1 cellular context compared by ENCODE assay signal in the genomic region with DNA sequence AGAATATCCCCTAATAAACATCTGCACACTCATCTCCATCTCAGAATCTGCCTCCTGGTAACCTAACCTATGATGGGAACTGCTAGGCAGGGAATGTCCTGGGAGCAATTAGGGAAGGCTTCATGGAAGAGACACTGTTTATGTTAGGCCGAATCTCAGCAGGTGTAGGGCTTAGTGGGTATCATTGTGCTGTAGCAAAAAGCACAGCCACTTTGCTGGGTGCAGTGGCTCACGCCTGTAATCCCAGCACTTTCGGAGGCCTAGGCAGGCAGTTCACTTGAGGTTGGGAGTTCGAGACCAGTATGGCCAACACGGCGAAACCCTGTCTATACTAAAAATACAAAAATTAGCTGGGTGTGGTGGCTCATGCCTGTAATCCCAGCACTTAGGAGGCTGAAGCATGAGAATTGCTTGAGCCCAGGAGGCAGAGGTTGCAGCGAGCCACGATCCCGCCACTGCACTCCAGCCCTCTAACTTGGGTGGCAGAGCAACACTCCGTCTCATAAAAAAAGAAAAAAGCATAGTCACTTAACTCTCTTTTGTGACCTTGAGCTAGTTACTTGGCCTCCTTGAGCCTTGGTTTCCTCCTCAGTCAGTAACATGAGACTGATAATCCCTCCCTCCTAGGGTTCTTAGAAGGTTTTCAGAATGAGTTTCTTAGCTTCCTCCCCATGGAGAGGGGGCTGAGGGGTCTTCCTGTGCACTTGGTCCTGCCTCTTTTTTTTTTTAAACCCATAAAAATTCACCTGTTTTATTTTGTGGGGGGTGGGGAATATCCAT.
TF ChIP-seq lines count a peak whose summit lies in the region.

No MANE protein-coding gene starts in this region.

TF ChIP-seq in HepG2, 621 proteins besides CTCF, POLR2A, EP300 and RAD21 (continued from another document and continues in another):
- TF ChIP-seq PRDM4 (CRISPR knock-in tag; IDR thresholded peaks at IDR 0.05; ENCODE audit: borderline replicate concordance) = no peak
- TF ChIP-seq ZNF792 (CRISPR knock-in tag; IDR thresholded peaks at IDR 0.05) = no peak
- TF ChIP-seq KLF16 (CRISPR knock-in tag; IDR thresholded peaks at IDR 0.05) = no peak
- TF ChIP-seq ZNF562 (CRISPR knock-in tag; IDR thresholded peaks at IDR 0.05; ENCODE audit: borderline replicate concordance) = no peak
- no peak for TF ChIP-seq YEATS4 (CRISPR knock-in tag; IDR thresholded peaks at IDR 0.05; ENCODE audit: borderline replicate concordance)
- TF ChIP-seq, protein P1, sequence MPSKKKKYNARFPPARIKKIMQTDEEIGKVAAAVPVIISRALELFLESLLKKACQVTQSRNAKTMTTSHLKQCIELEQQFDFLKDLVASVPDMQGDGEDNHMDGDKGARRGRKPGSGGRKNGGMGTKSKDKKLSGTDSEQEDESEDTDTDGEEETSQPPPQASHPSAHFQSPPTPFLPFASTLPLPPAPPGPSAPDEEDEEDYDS (CRISPR knock-in tag; IDR thresholded peaks at IDR 0.05) = 0 out of 2 replicates have a peak, but pooled peaks have one; percentile 5
- TF ChIP-seq RXRA (CRISPR knock-in tag; IDR thresholded peaks at IDR 0.05) = no peak
- TF ChIP-seq, protein P2, sequence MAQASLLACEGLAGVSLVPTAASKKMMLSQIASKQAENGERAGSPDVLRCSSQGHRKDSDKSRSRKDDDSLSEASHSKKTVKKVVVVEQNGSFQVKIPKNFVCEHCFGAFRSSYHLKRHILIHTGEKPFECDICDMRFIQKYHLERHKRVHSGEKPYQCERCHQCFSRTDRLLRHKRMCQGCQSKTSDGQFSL (CRISPR knock-in tag; IDR thresholded peaks at IDR 0.05) = no peak
- no peak for TF ChIP-seq FOXA3 (CRISPR knock-in tag; IDR thresholded peaks at IDR 0.05)
- no peak for TF ChIP-seq KMT2A (CRISPR knock-in tag; IDR thresholded peaks at IDR 0.05)
- TF ChIP-seq PAF1 (CRISPR knock-in tag; IDR thresholded peaks at IDR 0.05) = peak; percentile 69; the same call in 1 of the 2 replicates
- TF ChIP-seq TCF7L2 (IDR thresholded peaks at IDR 0.05; ENCODE audit: low read depth, low read length) = no peak
- 0 out of 2 replicates have a peak, but pooled peaks have one; percentile 30 for TF ChIP-seq ZFX (CRISPR knock-in tag; IDR thresholded peaks at IDR 0.05; ENCODE audit: low read depth)
- 0 out of 2 replicates have a peak, but pooled peaks have one; percentile 22 for TF ChIP-seq POLR2G (IDR thresholded peaks at IDR 0.05; ENCODE audit: low read depth, low read length)
- TF ChIP-seq MEIS2 (CRISPR knock-in tag; IDR thresholded peaks at IDR 0.05) = no peak
- no peak for TF ChIP-seq IRX3 (CRISPR knock-in tag; IDR thresholded peaks at IDR 0.05; ENCODE audit: borderline replicate concordance, low read depth)
- no peak for TF ChIP-seq ZNF580 (CRISPR knock-in tag; IDR thresholded peaks at IDR 0.05; ENCODE audit: borderline replicate concordance, low read depth)
- no peak for TF ChIP-seq CREM (IDR thresholded peaks at IDR 0.05)
- no peak for TF ChIP-seq CREM (CRISPR knock-in tag; IDR thresholded peaks at IDR 0.05)
- TF ChIP-seq, protein P3, sequence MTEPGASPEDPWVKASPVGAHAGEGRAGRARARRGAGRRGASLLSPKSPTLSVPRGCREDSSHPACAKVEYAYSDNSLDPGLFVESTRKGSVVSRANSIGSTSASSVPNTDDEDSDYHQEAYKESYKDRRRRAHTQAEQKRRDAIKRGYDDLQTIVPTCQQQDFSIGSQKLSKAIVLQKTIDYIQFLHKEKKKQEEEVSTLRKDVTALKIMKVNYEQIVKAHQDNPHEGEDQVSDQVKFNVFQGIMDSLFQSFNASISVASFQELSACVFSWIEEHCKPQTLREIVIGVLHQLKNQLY (CRISPR knock-in tag; IDR thresholded peaks at IDR 0.05) = no peak
- TF ChIP-seq, protein P4, sequence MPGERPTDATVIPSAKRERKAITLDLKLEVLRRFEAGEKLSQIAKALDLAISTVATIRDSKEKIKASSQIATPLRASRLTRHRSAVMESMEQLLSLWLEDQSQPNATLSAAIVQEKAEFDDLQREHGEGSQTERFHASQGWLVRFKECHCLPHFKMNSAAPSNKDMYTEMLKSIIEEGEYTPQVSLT (CRISPR knock-in tag; IDR thresholded peaks at IDR 0.05; ENCODE audit: borderline replicate concordance, low read depth) = no peak
- TF ChIP-seq ZBTB40 (IDR thresholded peaks at IDR 0.05) = no peak
- peak; percentile 85; the same call in 1 of the 2 replicates for TF ChIP-seq ZBTB40 (CRISPR knock-in tag; IDR thresholded peaks at IDR 0.05)
- TF ChIP-seq REL (CRISPR knock-in tag; conservative IDR thresholded peaks at IDR 0.05) = 0 out of 2 replicates have a peak, but pooled peaks have one; percentile 31
- TF ChIP-seq ZNF431 (CRISPR knock-in tag; IDR thresholded peaks at IDR 0.05; ENCODE audit: borderline replicate concordance, low read depth) = no peak; the same call in 1 of the 2 replicates
- TF ChIP-seq ARID5B (CRISPR knock-in tag; IDR thresholded peaks at IDR 0.05) = no peak
- TF ChIP-seq TBP (CRISPR knock-in tag; IDR thresholded peaks at IDR 0.05) = no peak
- TF ChIP-seq, protein P5, sequence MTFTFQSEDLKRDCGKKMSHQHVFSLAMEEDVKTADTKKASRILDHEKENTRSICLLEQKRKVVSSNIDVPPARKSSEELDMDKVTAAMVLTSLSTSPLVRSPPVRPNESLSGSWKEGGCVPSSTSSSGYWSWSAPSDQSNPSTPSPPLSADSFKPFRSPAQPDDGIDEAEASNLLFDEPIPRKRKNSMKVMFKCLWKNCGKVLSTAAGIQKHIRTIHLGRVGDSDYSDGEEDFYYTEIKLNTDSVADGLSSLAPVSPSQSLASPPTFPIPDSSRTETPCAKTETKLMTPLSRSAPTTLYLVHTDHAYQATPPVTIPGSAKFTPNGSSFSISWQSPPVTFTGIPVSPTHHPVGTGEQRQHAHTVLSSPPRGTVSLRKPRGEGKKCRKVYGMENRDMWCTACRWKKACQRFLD (CRISPR knock-in tag; IDR thresholded peaks at IDR 0.05; ENCODE audit: borderline replicate concordance) = no peak
- no peak for TF ChIP-seq LRRFIP1 (CRISPR knock-in tag; conservative IDR thresholded peaks at IDR 0.05)
- no peak for TF ChIP-seq HMG20B (CRISPR knock-in tag; conservative IDR thresholded peaks at IDR 0.05)
- TF ChIP-seq ELF4 (CRISPR knock-in tag; IDR thresholded peaks at IDR 0.05; ENCODE audit: borderline replicate concordance) = no peak
- no peak for TF ChIP-seq NFATC3 (CRISPR knock-in tag; IDR thresholded peaks at IDR 0.05)
